In genomic region chr9:87118594-87118993, GRCh38 we compare ENCODE assay signal across 16 cellular contexts.
A peak's percentile ranks its signal among the peaks of the same experiment; 100 is the strongest.
DNase-seq lines count a peak whose midpoint lies in the region; ATAC-seq and TF ChIP-seq lines count a peak whose summit lies in the region.
"Had no signal": no experiment of that assay in that cellular context is flagged by ENCODE, and none has a peak within 500 bp of the region (broad histone marks: within the 10 kb centered on the region; RNA-seq: fewer than 3 reads in every experiment).

No MANE protein-coding gene starts in this region.

- no peak overlapping the region for H2BK120ac ChIP-seq in mesendoderm (ENCODE audit: low read depth, low read length)

- no peak overlapping the region for H4K8ac ChIP-seq in mesendoderm (ENCODE audit: low read depth, low read length)

- no peak overlapping the region for H2AK5ac ChIP-seq in mesendoderm (ENCODE audit: low read length)

- no peak overlapping the region for H3K4me3 ChIP-seq in mesendoderm (ENCODE audit: low read length)
- H3K4me3 ChIP-seq: A549, GM23338 had no signal

- no peak overlapping the region for H4K5ac ChIP-seq in mesendoderm (ENCODE audit: low read length)

- DNase-seq in EH (ENCODE audit: low read depth) (peak; percentile 28), mesendoderm (peak; percentile 3), iPS-NIHi11 (ENCODE audit: low spot score) (no peak)
- DNase-seq in activated effector memory CD4-positive, alpha-beta T cell treated with Interleukin-2 at 50 U/mL for 16 hours, result no peak
- DNase-seq: CD8-positive, alpha-beta T cell; COR-L47; DMS153; DMS79 treated with DMSO at 0.1 percent for 48 hours; GDM1; H7 had no signal

- H3K27ac ChIP-seq in mesendoderm (ENCODE audit: low read depth, low read length), result no peak overlapping the region
- H3K27ac ChIP-seq: A549 had no signal

- no peak overlapping the region for H3K4me2 ChIP-seq in mesendoderm (ENCODE audit: low read length)
- H3K4me2 ChIP-seq: A549, GM23338 had no signal

- ATAC-seq in SK-N-SH treated with all-trans-retinoic acid at 6 μM for 48 hours (0 out of 3 replicates have a peak, but pooled peaks have one; percentile 5), HG03280 (IDR thresholded peaks at IDR 0.05; ENCODE audit: unreplicated experiment) (no peak), HG03097 (IDR thresholded peaks at IDR 0.05; ENCODE audit: low FRiP score, unreplicated experiment) (no peak)
- ATAC-seq: A549; CD8-positive, alpha-beta T cell; GM23338 had no signal

- H3K79me2 ChIP-seq in mesendoderm (ENCODE audit: control insufficient read depth, insufficient read depth, low read length), result no peaks in the 10 kb centered on the region

- H3K4ac ChIP-seq in mesendoderm (ENCODE audit: low read depth, low read length), result no peak overlapping the region

- no peak overlapping the region for H3K9ac ChIP-seq in mesendoderm (ENCODE audit: low read length)

- H3K79me1 ChIP-seq in mesendoderm (ENCODE audit: low read length), result no peaks in the 10 kb centered on the region

- no peak overlapping the region for H2BK5ac ChIP-seq in mesendoderm (ENCODE audit: low read length)

- WGBS in mesendoderm (ENCODE audit: extremely low coverage, insufficient coverage, low lambda C conversion rate), result no CpG with 5 or more reads among the region's 1 CpG

- no peaks in the 10 kb centered on the region for H3K4me1 ChIP-seq in mesendoderm (ENCODE audit: control insufficient read depth, low read depth, low read length)
- H3K4me1 ChIP-seq: A549 had no signal

- no peak overlapping the region for H2BK15ac ChIP-seq in mesendoderm (replicated peaks; ENCODE audit: low read depth)

- H3K27me3 ChIP-seq in mesendoderm (ENCODE audit: insufficient read depth, low read length, poor library complexity), result no peaks in the 10 kb centered on the region
- H3K27me3 ChIP-seq: BE2C had no signal

- H3K56ac ChIP-seq in mesendoderm (ENCODE audit: low read length), result no peak overlapping the region

- no peak overlapping the region for H3K23ac ChIP-seq in mesendoderm (ENCODE audit: low read length)

- no peaks in the 10 kb centered on the region for H3K36me3 ChIP-seq in mesendoderm (ENCODE audit: control insufficient read depth, insufficient read depth, low read length)
- H3K36me3 ChIP-seq: BE2C had no signal

- H3K18ac ChIP-seq in mesendoderm (ENCODE audit: low read length), result no peak overlapping the region

TF ChIP-seq in SK-N-SH treated with all-trans-retinoic acid at 6 μM for 48 hours, 23 proteins besides CTCF, POLR2A, EP300 and RAD21:
- TF ChIP-seq ZNF70 (CRISPR knock-in tag; IDR thresholded peaks at IDR 0.05) (no peak), ISL1 (CRISPR knock-in tag; IDR thresholded peaks at IDR 0.05) (peak; percentile 57; the same call in 1 of the 2 replicates), TCF4 (CRISPR knock-in tag; IDR thresholded peaks at IDR 0.05; ENCODE audit: borderline replicate concordance) (no peak)

Comparison
In these comparisons a context has a peak if more than half of its experiments do, and no peak if none do; other contexts are left out.
1. DNase-seq: peak in EH (single experiment) and mesendoderm (single experiment); none in activated effector memory CD4-positive, alpha-beta T cell treated with Interleukin-2 at 50 U/mL for 16 hours (single experiment) and iPS-NIHi11 (single experiment).